Comparison of ENCODE assay signal across 1 cellular context in genomic region chr14:23617539-23617938, GRCh38.
TF ChIP-seq lines count a peak whose summit lies in the region.

No MANE protein-coding gene starts in this region.

TF ChIP-seq in HepG2, 621 proteins besides CTCF, POLR2A, EP300 and RAD21 (continued from another document and continues in another):
- peak; percentile 75; the same call in 1 of the 2 replicates for TF ChIP-seq ZBTB10 (CRISPR knock-in tag; IDR thresholded peaks at IDR 0.05; ENCODE audit: borderline replicate concordance)
- no peak for TF ChIP-seq KLF12 (CRISPR knock-in tag; IDR thresholded peaks at IDR 0.05; ENCODE audit: borderline replicate concordance)
- TF ChIP-seq PCBP1 (IDR thresholded peaks at IDR 0.05; ENCODE audit: borderline replicate concordance, low read depth, low read length): no peak
- 0 out of 2 replicates have a peak, but pooled peaks have one; percentile 54 for TF ChIP-seq ZNF280D (CRISPR knock-in tag; IDR thresholded peaks at IDR 0.05)
- no peak for TF ChIP-seq TEF (CRISPR knock-in tag; IDR thresholded peaks at IDR 0.05)
- TF ChIP-seq HMGXB3 (CRISPR knock-in tag; IDR thresholded peaks at IDR 0.05; ENCODE audit: borderline replicate concordance): 0 out of 2 replicates have a peak, but pooled peaks have one; percentile 61
- no peak for TF ChIP-seq HIVEP1 (CRISPR knock-in tag; IDR thresholded peaks at IDR 0.05)
- no peak for TF ChIP-seq ZNF841 (CRISPR knock-in tag; IDR thresholded peaks at IDR 0.05; ENCODE audit: borderline replicate concordance)
- no peak for TF ChIP-seq PHF20 (CRISPR knock-in tag; IDR thresholded peaks at IDR 0.05)
- TF ChIP-seq CBFB (CRISPR knock-in tag; IDR thresholded peaks at IDR 0.05): peak; percentile 36; the same call in 1 of the 2 replicates
- TF ChIP-seq NFKBIZ (CRISPR knock-in tag; IDR thresholded peaks at IDR 0.05): no peak
- TF ChIP-seq ATF1 (CRISPR knock-in tag; IDR thresholded peaks at IDR 0.05): 0 out of 2 replicates have a peak, but pooled peaks have one; percentile 32
- TF ChIP-seq FOXK2 (IDR thresholded peaks at IDR 0.05): no peak
- no peak for TF ChIP-seq DNMT3B (CRISPR knock-in tag; conservative IDR thresholded peaks at IDR 0.05)
- TF ChIP-seq SETDB1 (CRISPR knock-in tag; IDR thresholded peaks at IDR 0.05; ENCODE audit: borderline replicate concordance): no peak
- TF ChIP-seq SNAPC4 (CRISPR knock-in tag; IDR thresholded peaks at IDR 0.05): no peak
- no peak for TF ChIP-seq NR2C2 (CRISPR knock-in tag; IDR thresholded peaks at IDR 0.05; ENCODE audit: borderline replicate concordance)
- no peak for TF ChIP-seq PBX2 (CRISPR knock-in tag; IDR thresholded peaks at IDR 0.05)
- TF ChIP-seq TEAD2 (CRISPR knock-in tag; IDR thresholded peaks at IDR 0.05): no peak
- TF ChIP-seq ETV6 (CRISPR knock-in tag; conservative IDR thresholded peaks at IDR 0.05): no peak
- no peak for TF ChIP-seq TRAFD1 (CRISPR knock-in tag; IDR thresholded peaks at IDR 0.05; ENCODE audit: borderline replicate concordance)
- no peak for TF ChIP-seq ZNF574 (CRISPR knock-in tag; IDR thresholded peaks at IDR 0.05)
- TF ChIP-seq HNF1A (IDR thresholded peaks at IDR 0.05; ENCODE audit: low read depth): 0 out of 2 replicates have a peak, but pooled peaks have one; percentile 31
- no peak for TF ChIP-seq HNF1A (CRISPR knock-in tag; IDR thresholded peaks at IDR 0.05; ENCODE audit: borderline replicate concordance)
